In genomic region chr10:86265236-86265876, GRCh38 we compare ENCODE assay signal across 19 cellular contexts.
DNase-seq lines count a peak whose midpoint lies in the region; ATAC-seq and TF ChIP-seq lines count a peak whose summit lies in the region.
"Had no signal": no experiment of that assay in that cellular context is flagged by ENCODE, and none has a peak within 500 bp of the region (broad histone marks: within the 10 kb centered on the region; RNA-seq: fewer than 3 reads in every experiment).

No MANE protein-coding gene starts in this region.

- DNase-seq in H9 (peak; percentile 10), NCI-H69 (lab: John Stamatoyannopoulos, UW) (peak; percentile 82), endodermal cell (peak; percentile 35), posterior vena cava (ENCODE audit: low spot score) (peak; percentile 55), left ventricle myocardium inferior (no peak), erythroblast (lab: John Stamatoyannopoulos, UW) (no peak)
- DNase-seq in activated CD4-positive, alpha-beta T cell treated with anti-CD3 and anti-CD28 coated beads, Interleukin-2, amount 10 ng/mL, durations not matched to agents 7 days and 5 days: no peak
- DNase-seq: activated B cell treated with CpG ODN at 0.5 μM for 24 hours; COR-L47; dermis blood vessel endothelial cell; NCI-H146; NCI-H2227 treated with DMSO at 0.1 percent for 48 hours; ovary; stimulated activated CD4-positive, alpha-beta T cell treated with anti-CD3 and anti-CD28 coated beads, Interleukin-2, amount 100 ng/mL, for 48 hours had no signal

- TF ChIP-seq POLR2A in erythroblast (IDR thresholded peaks at IDR 0.05; ENCODE audit: low read length): no peak

- no peaks in the 10 kb centered on the region for H3K79me2 ChIP-seq in H9 (ENCODE audit: insufficient read depth, low read length)

- H3K27ac ChIP-seq in H9 (ENCODE audit: insufficient read length, low read depth, low read length) (no peak overlapping the region), endodermal cell (ENCODE audit: low read depth, low read length) (no peak overlapping the region), left ventricle myocardium inferior (replicated peaks) (no peak overlapping the region)
- H3K27ac ChIP-seq: ovary had no signal

- no CpG with 5 or more reads among the region's 7 CpGs for WGBS in H9 (ENCODE audit: extremely low coverage, insufficient read length, low lambda C conversion rate)
- 82 to 86% methylated on average over 4 to 7 of the region's 7 CpGs for WGBS in endodermal cell (ENCODE audit: insufficient coverage in 1 of 2, insufficient read length in 1 of 2), 2 experiments

- no peak overlapping the region for H3K14ac ChIP-seq in H9 (ENCODE audit: insufficient read depth, low read length)

- no peak overlapping the region for H2BK20ac ChIP-seq in H9 (ENCODE audit: low read depth, low read length, poor library complexity, severe bottlenecking)

- H3K27me3 Mint-ChIP-seq in H9 (ENCODE audit: low read depth): peaks cover 23% of the 10 kb centered on the region
- H3K27me3 Mint-ChIP-seq in endodermal cell (ENCODE audit: insufficient read depth): peaks cover 16% of the 10 kb centered on the region
- H3K27me3 Mint-ChIP-seq in activated CD4-positive, alpha-beta T cell treated with anti-CD3 and anti-CD28 coated beads, Interleukin-2, amount 10 ng/mL, durations not matched to agents 7 days and 5 days: peaks cover 8% of the 10 kb centered on the region

- H3K4me3 Mint-ChIP-seq in H9: no peak overlapping the region
- H3K4me3 Mint-ChIP-seq in endodermal cell: no peak overlapping the region
- H3K4me3 Mint-ChIP-seq in activated CD4-positive, alpha-beta T cell treated with anti-CD3 and anti-CD28 coated beads, Interleukin-2, amount 10 ng/mL, durations not matched to agents 7 days and 5 days: no peak overlapping the region
- H3K4me3 Mint-ChIP-seq: activated B cell treated with CpG ODN at 0.5 μM for 24 hours; activated T-helper 17 cell treated with anti-CD3 and anti-CD28 coated beads, Interleukin-2, amount 50 U/mL, for 72 hours; stimulated activated naive CD8-positive, alpha-beta T cell treated with anti-CD3 and anti-CD28 coated beads, Interleukin-15, amount 100 ng/mL, for 72 hours; T-helper 2 cell treated with Interferon-gamma antibody and Interleukin-4, amounts not matched to agents 5 μg/mL and 100 μg/mL, for 36 hours had no signal

- no peak overlapping the region for H2BK120ac ChIP-seq in H9 (ENCODE audit: low read depth, low read length, poor library complexity, severe bottlenecking)

- H3K27ac Mint-ChIP-seq in H9: no peak overlapping the region
- H3K27ac Mint-ChIP-seq in endodermal cell: no peak overlapping the region
- no peak overlapping the region for H3K27ac Mint-ChIP-seq in activated CD4-positive, alpha-beta T cell treated with anti-CD3 and anti-CD28 coated beads, Interleukin-2, amount 10 ng/mL, durations not matched to agents 7 days and 5 days
- H3K27ac Mint-ChIP-seq: activated B cell treated with CpG ODN at 0.5 μM for 24 hours; activated T-helper 17 cell treated with anti-CD3 and anti-CD28 coated beads, Interleukin-2, amount 50 U/mL, for 72 hours; T-helper 2 cell treated with Interferon-gamma antibody and Interleukin-4, amounts not matched to agents 5 μg/mL and 100 μg/mL, for 36 hours had no signal

- CTCF ChIA-PET in activated CD4-positive, alpha-beta T cell treated with anti-CD3 and anti-CD28 coated beads, Interleukin-2, amount 10 ng/mL, durations not matched to agents 7 days and 5 days (lab: Charles Lee): no interaction called here

- H3K79me1 ChIP-seq in H9 (ENCODE audit: insufficient read depth, low read depth, low read length, poor library complexity, severe bottlenecking): no peaks in the 10 kb centered on the region

- H3K4me3 ChIP-seq in endodermal cell (ENCODE audit: low read length) (no peak overlapping the region), left ventricle myocardium inferior (no peak overlapping the region)
- H3K4me3 ChIP-seq: ovary had no signal

- H3K4me1 Mint-ChIP-seq in H9 (peaks cover 40 to 44% of the 10 kb centered on the region in 2 experiments), endodermal cell (peaks cover 8% of the 10 kb centered on the region)
- H3K4me1 Mint-ChIP-seq in activated CD4-positive, alpha-beta T cell treated with anti-CD3 and anti-CD28 coated beads, Interleukin-2, amount 10 ng/mL, durations not matched to agents 7 days and 5 days: no peaks in the 10 kb centered on the region
- H3K4me1 Mint-ChIP-seq: activated T-helper 17 cell treated with anti-CD3 and anti-CD28 coated beads, Interleukin-2, amount 50 U/mL, for 72 hours; stimulated activated naive CD8-positive, alpha-beta T cell treated with anti-CD3 and anti-CD28 coated beads, Interleukin-15, amount 100 ng/mL, for 72 hours had no signal

- no peak for TF ChIP-seq CTCF in H9 (conservative IDR thresholded peaks at IDR 0.05)
- no peak for TF ChIP-seq CTCF in endodermal cell (conservative IDR thresholded peaks at IDR 0.05)
- no peak for TF ChIP-seq CTCF in left ventricle myocardium inferior (IDR thresholded peaks at IDR 0.05; ENCODE audit: borderline replicate concordance)

- no peaks in the 10 kb centered on the region; a peak in 1 of 5 replicates for H3K9me3 Mint-ChIP-seq in H9
- no peaks in the 10 kb centered on the region for H3K9me3 Mint-ChIP-seq in endodermal cell
- no peaks in the 10 kb centered on the region for H3K9me3 Mint-ChIP-seq in activated CD4-positive, alpha-beta T cell treated with anti-CD3 and anti-CD28 coated beads, Interleukin-2, amount 10 ng/mL, durations not matched to agents 7 days and 5 days
- H3K9me3 Mint-ChIP-seq: activated B cell treated with CpG ODN at 0.5 μM for 24 hours; activated T-helper 17 cell treated with anti-CD3 and anti-CD28 coated beads, Interleukin-2, amount 50 U/mL, for 72 hours; stimulated activated naive CD8-positive, alpha-beta T cell treated with anti-CD3 and anti-CD28 coated beads, Interleukin-15, amount 100 ng/mL, for 72 hours; T-helper 2 cell treated with Interferon-gamma antibody and Interleukin-4, amounts not matched to agents 5 μg/mL and 100 μg/mL, for 36 hours had no signal

- no peak overlapping the region for H4K5ac ChIP-seq in H9 (ENCODE audit: insufficient read length, low read depth, low read length)

- H3K9me3 ChIP-seq in H9 (ENCODE audit: control insufficient read depth, low read depth, low read length) (no peaks in the 10 kb centered on the region), endodermal cell (ENCODE audit: control insufficient read depth, low read length) (no peaks in the 10 kb centered on the region), left ventricle myocardium inferior (replicated peaks) (no peaks in the 10 kb centered on the region)
- H3K9me3 ChIP-seq: ovary had no signal

- no peaks in the 10 kb centered on the region for H3K27me3 ChIP-seq in H9 (ENCODE audit: insufficient read depth, low read length)
- H3K27me3 ChIP-seq in endodermal cell (ENCODE audit: control insufficient read depth, insufficient read depth, low read length, poor library complexity, severe bottlenecking): no peaks in the 10 kb centered on the region
- H3K27me3 ChIP-seq in left ventricle myocardium inferior (ENCODE audit: low read depth): peaks cover 90% of the 10 kb centered on the region
- H3K27me3 ChIP-seq: ovary had no signal

- no peaks in the 10 kb centered on the region for H4K20me1 ChIP-seq in H9 (ENCODE audit: control insufficient read depth, insufficient read depth, insufficient read length)

- H3K23me2 ChIP-seq in H9 (ENCODE audit: insufficient read length, low read depth, low read length, poor library complexity, severe bottlenecking): no peaks in the 10 kb centered on the region

- H2BK15ac ChIP-seq in H9 (ENCODE audit: low read depth, low read length): no peak overlapping the region

- H3K36me3 Mint-ChIP-seq in H9 (ENCODE audit: insufficient read depth in 1 of 3, low read depth in 3 of 3) (no peaks in the 10 kb centered on the region), endodermal cell (ENCODE audit: low read depth) (no peaks in the 10 kb centered on the region)
- H3K36me3 Mint-ChIP-seq in activated CD4-positive, alpha-beta T cell treated with anti-CD3 and anti-CD28 coated beads, Interleukin-2, amount 10 ng/mL, durations not matched to agents 7 days and 5 days (ENCODE audit: low read depth): no peaks in the 10 kb centered on the region

- no peak overlapping the region for H3T11ph ChIP-seq in H9 (ENCODE audit: low read length)

- no peak overlapping the region for H3K4ac ChIP-seq in H9 (ENCODE audit: low read depth, low read length)

- no peak overlapping the region for H3K56ac ChIP-seq in H9 (ENCODE audit: insufficient read length, low read depth, low read length)

- H3K18ac ChIP-seq in H9 (ENCODE audit: insufficient read length, low read depth, low read length): no peak overlapping the region

- POLR2A ChIA-PET in activated CD4-positive, alpha-beta T cell treated with anti-CD3 and anti-CD28 coated beads, Interleukin-2, amount 10 ng/mL, durations not matched to agents 7 days and 5 days (lab: Charles Lee): no interaction called here

- no peak overlapping the region for H2BK12ac ChIP-seq in H9 (ENCODE audit: insufficient read length, low read depth, low read length)

- H4K91ac ChIP-seq in H9 (ENCODE audit: insufficient read length, low read depth, low read length): no peak overlapping the region

- H3K4me1 ChIP-seq in H9 (ENCODE audit: insufficient read depth, low read length) (no peaks in the 10 kb centered on the region; the same call in 1 of the 2 replicates), endodermal cell (ENCODE audit: control insufficient read depth, insufficient read depth, low read length) (peaks cover 5% of the 10 kb centered on the region), left ventricle myocardium inferior (peaks cover 10% of the 10 kb centered on the region)

- H2AK5ac ChIP-seq in H9 (ENCODE audit: insufficient read length, low read length): no peak overlapping the region

- H2BK5ac ChIP-seq in H9 (ENCODE audit: insufficient read length, low read length): no peak overlapping the region

- no peak overlapping the region for H4K8ac ChIP-seq in H9 (replicated peaks; ENCODE audit: insufficient read length, low read depth, low read length)

- H3K4me2 ChIP-seq in H9 (ENCODE audit: insufficient read depth, insufficient read length, low read length): no peak overlapping the region

- H3K9ac ChIP-seq in H9 (ENCODE audit: extremely low read depth, insufficient read length, low read length) (no peak overlapping the region), endodermal cell (ENCODE audit: extremely low read depth, low read length, poor library complexity, severe bottlenecking) (no peak overlapping the region)

- H3K36me3 ChIP-seq in endodermal cell (ENCODE audit: control insufficient read depth, insufficient read depth, low read length) (no peaks in the 10 kb centered on the region), left ventricle myocardium inferior (no peaks in the 10 kb centered on the region)
- H3K36me3 ChIP-seq: ovary had no signal

- no peak overlapping the region for H2AFZ ChIP-seq in H9 (ENCODE audit: low read length)

- no peak overlapping the region for H3K23ac ChIP-seq in H9 (ENCODE audit: insufficient read length, low read depth, low read length)

- no peak for ATAC-seq in GM21528 (IDR thresholded peaks at IDR 0.05; ENCODE audit: low FRiP score, unreplicated experiment)
- ATAC-seq: activated T-helper 17 cell treated with anti-CD3 and anti-CD28 coated beads, Interleukin-2, amount 50 U/mL, for 72 hours; esophagus mucosa; stimulated activated naive CD8-positive, alpha-beta T cell treated with anti-CD3 and anti-CD28 coated beads, Interleukin-15, amount 100 ng/mL, for 72 hours had no signal

- intact Hi-C loops in posterior vena cava (cut with DNase I) (no loop called here), left ventricle myocardium inferior (cut with micrococcal nuclease) (no loop called here)

Comparison
In these comparisons a context has a peak if more than half of its experiments do, and no peak if none do; other contexts are left out.
1. DNase-seq: peak in H9 (single experiment), NCI-H69 (single experiment), endodermal cell (single experiment) and posterior vena cava (single experiment); none in activated CD4-positive, alpha-beta T cell treated with anti-CD3 and anti-CD28 coated beads, Interleukin-2, amount 10 ng/mL, durations not matched to agents 7 days and 5 days (single experiment), left ventricle myocardium inferior (single experiment) and erythroblast (0 of 2).